Comparison of ENCODE assay signal across 18 cellular contexts in the genomic region with DNA sequence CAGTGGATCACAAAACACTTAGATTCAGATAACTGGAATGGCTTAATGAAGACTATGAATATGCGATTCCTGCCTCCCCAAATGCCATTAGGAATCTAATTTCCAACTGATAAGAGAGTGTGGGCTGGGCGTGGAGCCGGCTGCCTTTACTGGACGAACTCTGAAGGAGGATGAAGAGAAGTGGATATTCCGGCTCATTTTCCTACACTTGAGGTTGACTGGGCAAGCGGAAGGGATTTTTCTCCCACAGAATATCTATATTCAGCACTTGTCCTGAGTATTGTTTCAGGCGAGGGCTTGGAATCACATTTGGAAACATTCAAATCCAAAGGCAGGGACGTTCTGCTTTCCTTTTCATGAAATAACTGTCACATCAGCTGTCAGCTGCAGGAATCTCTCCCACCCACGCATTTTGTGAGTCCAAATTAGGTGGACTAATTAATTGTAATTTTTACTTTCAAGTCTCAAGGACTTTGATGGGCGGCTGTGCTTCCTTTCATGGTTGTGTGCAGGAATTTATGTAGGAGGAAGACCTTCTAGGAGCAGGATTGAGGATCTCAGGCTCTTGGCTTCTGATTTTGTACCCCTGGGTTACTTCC.
DNase-seq lines count a peak whose midpoint lies in the region; ATAC-seq and TF ChIP-seq lines count a peak whose summit lies in the region.
"Had no signal": no experiment of that assay in that cellular context is flagged by ENCODE, and none has a peak within 500 bp of the region (broad histone marks: within the 10 kb centered on the region; RNA-seq: fewer than 3 reads in every experiment).

No MANE protein-coding gene starts in this region.

- intact Hi-C loops in aorta (cut with DNase I): no loop called here

- peaks cover 8% of the 10 kb centered on the region for H3K36me3 Mint-ChIP-seq in activated naive CD4-positive, alpha-beta T cell treated with anti-CD3 and anti-CD28 coated beads, Interleukin-2, amount 50 U/mL, for 24 hours
- H3K36me3 Mint-ChIP-seq in mesothelial cell of epicardium: peaks cover 3% of the 10 kb centered on the region
- H3K36me3 Mint-ChIP-seq: natural killer cell treated with Interleukin-12 subunit alpha and Interleukin-12 subunit beta and Interleukin-15 and Interleukin-18, amount 100 ng/mL, for 72 hours had no signal

- ATAC-seq in aorta (ENCODE audit: low FRiP score): no peak
- ATAC-seq: natural killer cell treated with Interleukin-12 subunit alpha and Interleukin-12 subunit beta and Interleukin-15 and Interleukin-18, amount 100 ng/mL, for 72 hours; stimulated activated naive CD8-positive, alpha-beta T cell treated with anti-CD3 and anti-CD28 coated beads, Interleukin-15, Interleukin-2, amounts not matched to agents 100 U/mL and 50 U/mL, for 24 hours had no signal

- H3K27me3 ChIP-seq in aorta (ENCODE audit: control insufficient read depth in 1 of 2, insufficient read depth in 2 of 2, low read length in 1 of 2): no peaks in the 10 kb centered on the region

- no peak for DNase-seq in activated naive CD4-positive, alpha-beta T cell treated with Interleukin-2 at 50 U/mL for 16 hours
- DNase-seq in mesothelial cell of epicardium (ENCODE audit: low spot score in 2 of 2, unreplicated experiment in 2 of 2) (peak in 1 of 2 experiments; percentile 29), epidermal melanocyte (ENCODE audit: insufficient read length, low spot score) (no peak), aorta (no peak), DMS79 (lab: John Stamatoyannopoulos, UW) (no peak)
- DNase-seq: activated CD4-positive, alpha-beta T cell treated with anti-CD3 and anti-CD28 coated beads, Interleukin-2, amount 50 U/mL, for 4 hours; activated T-cell treated with anti-CD3 and anti-CD28 coated beads, Interleukin-2, amount 50 U/mL, for 48 hours; CD4-positive, alpha-beta memory T cell; GF-D8; lower lobe of right lung; NCI-H1105 treated with DMSO at 0.1 percent for 48 hours; NCI-H345; stimulated activated naive CD8-positive, alpha-beta T cell treated with anti-CD3 and anti-CD28 coated beads, Interleukin-15, Interleukin-2, amounts not matched to agents 100 U/mL and 50 U/mL, for 24 hours had no signal

- no peak for TF ChIP-seq CTCF in mesothelial cell of epicardium (IDR thresholded peaks at IDR 0.05; ENCODE audit: unreplicated experiment)

- peak overlapping the region; percentile 35 for H3K27ac Mint-ChIP-seq in activated naive CD4-positive, alpha-beta T cell treated with anti-CD3 and anti-CD28 coated beads, Interleukin-2, amount 50 U/mL, for 24 hours
- peak overlapping the region; percentile 70 for H3K27ac Mint-ChIP-seq in mesothelial cell of epicardium

- H3K36me3 ChIP-seq in aorta (ENCODE audit: control insufficient read depth in 1 of 2, insufficient read depth in 2 of 2, low read length in 1 of 2): no peaks in the 10 kb centered on the region
- H3K36me3 ChIP-seq: lower lobe of right lung had no signal

- no peaks in the 10 kb centered on the region for H3K9me3 ChIP-seq in aorta (ENCODE audit: control insufficient read depth, low read length)
- H3K9me3 ChIP-seq: lower lobe of right lung had no signal

- no peaks in the 10 kb centered on the region for H3K9me3 Mint-ChIP-seq in activated naive CD4-positive, alpha-beta T cell treated with anti-CD3 and anti-CD28 coated beads, Interleukin-2, amount 50 U/mL, for 24 hours
- peaks cover 6% of the 10 kb centered on the region for H3K9me3 Mint-ChIP-seq in mesothelial cell of epicardium
- H3K9me3 Mint-ChIP-seq: natural killer cell treated with Interleukin-12 subunit alpha and Interleukin-12 subunit beta and Interleukin-15 and Interleukin-18, amount 100 ng/mL, for 72 hours had no signal

- H3K27ac ChIP-seq in cingulate gyrus (ENCODE audit: low read depth, low read length) (peak overlapping the region; percentile 67), temporal lobe (ENCODE audit: low read depth, low read length) (peak overlapping the region; percentile 56), aorta (ENCODE audit: low read depth in 1 of 2, low read length in 2 of 2) (no peak overlapping the region)
- H3K27ac ChIP-seq: lower lobe of right lung, SK-N-MC had no signal

- H3K4me1 ChIP-seq in aorta (ENCODE audit: control insufficient read depth in 1 of 2, insufficient read depth in 2 of 2, low read length in 2 of 2): no peaks in the 10 kb centered on the region

- WGBS in aorta, 2 donors: 47 to 51% methylated on average over 10 of the region's 10 CpGs

- peaks cover 70% of the 10 kb centered on the region for H3K4me1 Mint-ChIP-seq in activated naive CD4-positive, alpha-beta T cell treated with anti-CD3 and anti-CD28 coated beads, Interleukin-2, amount 50 U/mL, for 24 hours
- H3K4me1 Mint-ChIP-seq in mesothelial cell of epicardium: peaks cover 29% of the 10 kb centered on the region

- no peak overlapping the region for H3K4me3 Mint-ChIP-seq in activated naive CD4-positive, alpha-beta T cell treated with anti-CD3 and anti-CD28 coated beads, Interleukin-2, amount 50 U/mL, for 24 hours
- H3K4me3 Mint-ChIP-seq in mesothelial cell of epicardium: no peak overlapping the region
- H3K4me3 Mint-ChIP-seq: CD4-positive, alpha-beta memory T cell; natural killer cell treated with Interleukin-12 subunit alpha and Interleukin-12 subunit beta and Interleukin-15 and Interleukin-18, amount 100 ng/mL, for 72 hours had no signal

- H3K4me3 ChIP-seq in aorta (ENCODE audit: low read length in 2 of 2): no peak overlapping the region
- H3K4me3 ChIP-seq: lower lobe of right lung, SK-N-MC had no signal

- H3K27me3 Mint-ChIP-seq in activated naive CD4-positive, alpha-beta T cell treated with anti-CD3 and anti-CD28 coated beads, Interleukin-2, amount 50 U/mL, for 24 hours: no peaks in the 10 kb centered on the region
- no peaks in the 10 kb centered on the region for H3K27me3 Mint-ChIP-seq in mesothelial cell of epicardium (ENCODE audit: low read depth)
- H3K27me3 Mint-ChIP-seq: CD4-positive, alpha-beta memory T cell; natural killer cell treated with Interleukin-12 subunit alpha and Interleukin-12 subunit beta and Interleukin-15 and Interleukin-18, amount 100 ng/mL, for 72 hours had no signal

Comparison
In these comparisons a context has a peak if more than half of its experiments do, and no peak if none do; other contexts are left out.
1. H3K27ac ChIP-seq: peak in cingulate gyrus (single experiment) and temporal lobe (single experiment); none in aorta (0 of 2).